8 cellular contexts compared by ENCODE assay signal in genomic region chr6:161374971-161375873, GRCh38.
DNase-seq lines count a peak whose midpoint lies in the region; ATAC-seq and TF ChIP-seq lines count a peak whose summit lies in the region.

No MANE protein-coding gene starts in this region.

- POLR2A ChIA-PET in HEK293T (lab: Yijun Ruan, JAX) = no interaction called here

- CTCF ChIA-PET in HEK293T (lab: Yijun Ruan, JAX) = interaction anchor here (0.6 to 0.8 kb wide), 2 partner anchors 490 to 642 kb away, joined by 3 read pairs; no protein-coding TSS in a partner anchor

- ATAC-seq in RWPE2 (ENCODE audit: low read depth) (peak; percentile 76), HG03135 (IDR thresholded peaks at IDR 0.05; ENCODE audit: unreplicated experiment) (no peak), HG02981 (IDR thresholded peaks at IDR 0.05; ENCODE audit: unreplicated experiment) (no peak), GM18498 (IDR thresholded peaks at IDR 0.05; ENCODE audit: unreplicated experiment) (no peak)

- peak; percentile 17 for TF ChIP-seq CTCF in RWPE2 (IDR thresholded peaks at IDR 0.05; ENCODE audit: poor library complexity, severe bottlenecking)
- TF ChIP-seq CTCF in fibroblast of villous mesenchyme (IDR thresholded peaks at IDR 0.05; ENCODE audit: insufficient read depth, low read depth, low read length) = peak; percentile 11

- DNase-seq in HEK293T (ENCODE audit: extremely low spot score) (peak; percentile 33), RWPE2 (ENCODE audit: low spot score) (no peak), fibroblast of villous mesenchyme (ENCODE audit: low read depth) (peak; percentile 41), putamen (ENCODE audit: low spot score) (peak; percentile 59)
- DNase-seq in effector CD4-positive, alpha-beta T cell = no peak

- no peaks in the 10 kb centered on the region for H3K27me3 ChIP-seq in RWPE2 (ENCODE audit: insufficient read depth, poor library complexity, severe bottlenecking)

- H3K4me3 ChIP-seq in RWPE2 (ENCODE audit: severe bottlenecking) (no peak overlapping the region), fibroblast of villous mesenchyme (ENCODE audit: low read depth, low read length) (peak overlapping the region; percentile 19)

- no peaks in the 10 kb centered on the region for H3K36me3 ChIP-seq in RWPE2 (ENCODE audit: low read depth)

- no peaks in the 10 kb centered on the region for H3K9me3 ChIP-seq in RWPE2 (ENCODE audit: severe bottlenecking)

- H3K27ac ChIP-seq in RWPE2 (ENCODE audit: poor library complexity, severe bottlenecking) = no peak overlapping the region

- H3K4me1 ChIP-seq in RWPE2 (ENCODE audit: insufficient read depth, poor library complexity, severe bottlenecking) = peaks cover 7% of the 10 kb centered on the region

TF ChIP-seq in HEK293T, 16 proteins besides CTCF, POLR2A, EP300 and RAD21:
- no peak for TF ChIP-seq NFRKB (IDR thresholded peaks at IDR 0.05)
- no peak for TF ChIP-seq BHLHE40 (IDR thresholded peaks at IDR 0.05; ENCODE audit: borderline replicate concordance)
- no peak for TF ChIP-seq FOXM1 (IDR thresholded peaks at IDR 0.05; ENCODE audit: borderline replicate concordance)
- no peak for TF ChIP-seq ARNT (IDR thresholded peaks at IDR 0.05)
- TF ChIP-seq LEF1 (IDR thresholded peaks at IDR 0.05; ENCODE audit: borderline replicate concordance) = no peak
- no peak for TF ChIP-seq ELF4 (IDR thresholded peaks at IDR 0.05)
- TF ChIP-seq ZNF384 (IDR thresholded peaks at IDR 0.05) = no peak
- no peak for TF ChIP-seq SP1 (IDR thresholded peaks at IDR 0.05)
- no peak for TF ChIP-seq SUZ12 (IDR thresholded peaks at IDR 0.05)
TF ChIP-seq in HEK293T: peak in this region for 0.

Comparison
In these comparisons a context has a peak if more than half of its experiments do, and no peak if none do; other contexts are left out.
1. DNase-seq: peak in HEK293T (single experiment), fibroblast of villous mesenchyme (single experiment) and putamen (single experiment); none in RWPE2 (single experiment) and effector CD4-positive, alpha-beta T cell (single experiment).